In genomic region chr3:179071569-179072397, GRCh38 we compare ENCODE assay signal across 8 cellular contexts. TPM values are rescaled to one million over a fixed set of nuclear protein-coding genes. Genes with fewer than 3 reads are reported as not detected.
DNase-seq lines count a peak whose midpoint lies in the region; ATAC-seq and TF ChIP-seq lines count a peak whose summit lies in the region.

A gene with protein sequence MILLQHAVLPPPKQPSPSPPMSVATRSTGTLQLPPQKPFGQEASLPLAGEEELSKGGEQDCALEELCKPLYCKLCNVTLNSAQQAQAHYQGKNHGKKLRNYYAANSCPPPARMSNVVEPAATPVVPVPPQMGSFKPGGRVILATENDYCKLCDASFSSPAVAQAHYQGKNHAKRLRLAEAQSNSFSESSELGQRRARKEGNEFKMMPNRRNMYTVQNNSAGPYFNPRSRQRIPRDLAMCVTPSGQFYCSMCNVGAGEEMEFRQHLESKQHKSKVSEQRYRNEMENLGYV (minus strand): TSS chr3:179071809. CDS start chr3:179067752, 4,057 bp downstream.

- TF ChIP-seq POLR2A in GM19193 (IDR thresholded peaks at IDR 0.05; ENCODE audit: extremely low read depth, insufficient read depth, insufficient read length): peak; percentile 93

- intact Hi-C loops in left lung (cut with DNase I): no loop called here

- H3K27me3 ChIP-seq in left lung: no peaks in the 10 kb centered on the region

- ATAC-seq in HG03432 (IDR thresholded peaks at IDR 0.05; ENCODE audit: unreplicated experiment): peak; percentile 77
- peak; percentile 98 for ATAC-seq in left lung

- DNase-seq in Ammon's horn (ENCODE audit: low spot score): peak; percentile 94
- peak; percentile 59 for DNase-seq in NCI-H510A treated with DMSO at 0.1 percent for 48 hours (lab: John Stamatoyannopoulos, UW)
- peak; percentile 87 for DNase-seq in activated CD4-positive, alpha-beta T cell treated with anti-CD3 and anti-CD28 coated beads for 48 hours
- peak; percentile 89 for DNase-seq in coronary artery (ENCODE audit: low spot score)
- peak; percentile 91 to 98 for DNase-seq in left lung
- peak; percentile 75 to 78 for DNase-seq in stimulated activated CD4-positive, alpha-beta T cell treated with anti-CD3 and anti-CD28 coated beads, Interleukin-2, amount 100 ng/mL, for 48 hours

- peak within 1 kb of the TSS; percentile 78 to 94 for H3K27ac ChIP-seq in coronary artery
- peak within 1 kb of the TSS; percentile 85 to 90 for H3K27ac ChIP-seq in left lung

- TF ChIP-seq CTCF in coronary artery (IDR thresholded peaks at IDR 0.05): no peak
- TF ChIP-seq CTCF in left lung (IDR thresholded peaks at IDR 0.05): no peak

- H3K4me1 ChIP-seq in left lung: peaks cover 0 to 11% of the 10 kb centered on the region in 2 donors

- H3K4me3 ChIP-seq in coronary artery: peak within 1 kb of the TSS; percentile 89
- H3K4me3 ChIP-seq in left lung: peak within 1 kb of the TSS; percentile 72 to 77

- no peaks in the 10 kb centered on the region for H3K9me3 ChIP-seq in left lung

- H3K36me3 ChIP-seq in left lung: peaks cover 0 to 8% of the 10 kb centered on the region in 2 donors

RNA-seq across cellular contexts. Expression of the gene that starts here (rescaled TPM):
- 10 to 100 TPM; 14.3 to 42.0 TPM for total RNA-seq in left lung

Comparison
In these comparisons a context has a peak if more than half of its experiments do, and no peak if none do; other contexts are left out.
1. Peak in every context shown above with its lines: DNase-seq, ATAC-seq, H3K4me3 ChIP-seq and H3K27ac ChIP-seq.